ENCODE assay signal across 12 cellular contexts in genomic region chr10:119022846-119023552, GRCh38. TPM values are rescaled to one million over a fixed set of nuclear protein-coding genes. Genes with fewer than 3 reads are reported as not detected.
DNase-seq lines count a peak whose midpoint lies in the region; ATAC-seq, FAIRE-seq and TF ChIP-seq lines count a peak whose summit lies in the region.
"Had no signal": no experiment of that assay in that cellular context is flagged by ENCODE, and none has a peak within 500 bp of the region (broad histone marks: within the 10 kb centered on the region; RNA-seq: fewer than 3 reads in every experiment).

No MANE protein-coding gene starts in this region.

- H4K8ac ChIP-seq in H1 (ENCODE audit: extremely low read depth, insufficient read depth, low read length): no peak overlapping the region

- CTCF ChIA-PET in H1 (lab: Charles Lee; ENCODE audit: partially characterized antibody): interaction anchor here (0.5 to 1.1 kb wide), 3 partner anchors 25 to 199 kb away, joined by 3 to 4 read pairs (median 3); no protein-coding TSS in a partner anchor

- H3K79me1 ChIP-seq in H1 (ENCODE audit: low read depth, low read length): no peaks in the 10 kb centered on the region

- H2AK5ac ChIP-seq in H1 (ENCODE audit: low read depth, low read length): no peak overlapping the region

- H3K4ac ChIP-seq in H1 (replicated peaks; ENCODE audit: insufficient read length, low read depth, low read length): no peak overlapping the region

- H3K4me2 ChIP-seq in GM23338 (0 out of 2 replicates have a peak overlapping the region, but pooled peaks have one; percentile 4), H1 (ENCODE audit: insufficient read depth in 1 of 2, low read depth in 2 of 2, low read length in 2 of 2) (peak overlapping the region in 1 of 2 experiments; percentile 2; a peak in 1 of 4 replicates)

- H2BK120ac ChIP-seq in H1 (replicated peaks; ENCODE audit: low read depth, low read length): no peak overlapping the region

- TF ChIP-seq CTCF in GM23338 (conservative IDR thresholded peaks at IDR 0.05; ENCODE audit: low read depth in 2 of 2) (no peak), H1 (IDR thresholded peaks at IDR 0.05; ENCODE audit: control extremely low read depth in 1 of 3, insufficient read depth in 1 of 3, low read depth in 1 of 3, low read length in 3 of 3) (no peak), osteocyte (IDR thresholded peaks at IDR 0.05) (no peak)

- no peak overlapping the region for H3K18ac ChIP-seq in H1 (ENCODE audit: extremely low read depth, low read length)

- H3F3A ChIP-seq in GM23338 (replicated peaks; ENCODE audit: low read depth): no peaks in the 10 kb centered on the region; the same call in 1 of the 2 replicates

- no peak overlapping the region for H3K14ac ChIP-seq in H1 (ENCODE audit: insufficient read length)

- no peaks in the 10 kb centered on the region for H3K9me3 ChIP-seq in H1 (ENCODE audit: insufficient read depth in 2 of 2, low read depth in 1 of 2, low read length in 1 of 2)

- H3K36me3 ChIP-seq in GM23338 (ENCODE audit: insufficient read depth): no peaks in the 10 kb centered on the region
- no peaks in the 10 kb centered on the region for H3K36me3 ChIP-seq in H1 (ENCODE audit: control insufficient read depth in 2 of 4, insufficient read depth in 4 of 4, low read length in 3 of 4)

- H3K4me3 Mint-ChIP-seq in GM23338: no peak overlapping the region
- H3K4me3 Mint-ChIP-seq in osteocyte (ENCODE audit: unreplicated experiment): peak overlapping the region; percentile 35
- H3K4me3 Mint-ChIP-seq in natural killer cell treated with Interleukin-12 subunit alpha and Interleukin-12 subunit beta and Interleukin-15 and Interleukin-18, amount 100 ng/mL, for 72 hours: no peak overlapping the region

- no peaks in the 10 kb centered on the region for H3K79me2 ChIP-seq in GM23338 (replicated peaks; ENCODE audit: insufficient read depth)
- no peaks in the 10 kb centered on the region for H3K79me2 ChIP-seq in H1 (ENCODE audit: control insufficient read depth in 1 of 2, insufficient read depth in 2 of 2, low read length in 2 of 2)

- H3K27me3 Mint-ChIP-seq in GM23338 (ENCODE audit: insufficient read depth, low read depth, poor library complexity): peaks cover 10% of the 10 kb centered on the region
- no peaks in the 10 kb centered on the region for H3K27me3 Mint-ChIP-seq in osteocyte (ENCODE audit: unreplicated experiment)
- H3K27me3 Mint-ChIP-seq in natural killer cell treated with Interleukin-12 subunit alpha and Interleukin-12 subunit beta and Interleukin-15 and Interleukin-18, amount 100 ng/mL, for 72 hours: peaks cover 0 to 3% of the 10 kb centered on the region in 2 donors

- no peak overlapping the region for H4K5ac ChIP-seq in H1 (ENCODE audit: insufficient read length, low read depth, low read length)

- H2BK5ac ChIP-seq in H1 (ENCODE audit: low read depth, low read length): no peak overlapping the region; the same call in 1 of the 2 replicates

- peak overlapping the region; percentile 36; the same call in 1 of the 2 replicates for H2BK20ac ChIP-seq in H1 (ENCODE audit: low read length)

- H3K23ac ChIP-seq in H1 (ENCODE audit: insufficient read length): no peak overlapping the region

- no peak for TF ChIP-seq RAD21 in H1 (IDR thresholded peaks at IDR 0.05 in 1 of 2, conservative IDR thresholded peaks at IDR 0.05 in 1 of 2; ENCODE audit: low read depth in 2 of 2, low read length in 2 of 2)

- H3K27me3 ChIP-seq in GM23338 (ENCODE audit: insufficient read depth) (0 out of 2 replicates have a peak, but pooled peaks cover 1% of the 10 kb centered on the region), H1 (replicated peaks in 1 of 4; ENCODE audit: control insufficient read depth in 3 of 4, extremely low read depth in 1 of 4, insufficient read depth in 3 of 4, low read length in 3 of 4) (no peaks in the 10 kb centered on the region)

- H2BK15ac ChIP-seq in H1 (ENCODE audit: low read length): no peak overlapping the region

- POLR2A ChIA-PET in H1 (lab: Charles Lee; ENCODE audit: partially characterized antibody): interaction anchor here (0.6 to 4.2 kb wide), 2 partner anchors 8 to 34 kb away, joined by 4 to 20 read pairs; partner anchors contain the start of gene NANOS1

- H3K36me3 Mint-ChIP-seq in GM23338 (ENCODE audit: low read depth): no peaks in the 10 kb centered on the region
- no peaks in the 10 kb centered on the region for H3K36me3 Mint-ChIP-seq in osteocyte (ENCODE audit: unreplicated experiment)
- no peaks in the 10 kb centered on the region for H3K36me3 Mint-ChIP-seq in natural killer cell treated with Interleukin-12 subunit alpha and Interleukin-12 subunit beta and Interleukin-15 and Interleukin-18, amount 100 ng/mL, for 72 hours

- TF ChIP-seq POLR2A in H1 (IDR thresholded peaks at IDR 0.05; ENCODE audit: control extremely low read depth in 1 of 2, low read depth in 2 of 2, low read length in 2 of 2): no peak

- WGBS in H1 (ENCODE audit: extremely low coverage in 1 of 2, insufficient coverage in 1 of 2, insufficient read length in 1 of 2, insufficient replicate concordance in 2 of 2, low coverage in 1 of 2, low lambda C conversion rate in 2 of 2, missing lambda C conversion rate in 1 of 2), 2 experiments: 40% methylated on average over 8 of the region's 8 CpGs; no CpG with 5 or more reads in 1 of the 2 experiments

- H3K9me2 ChIP-seq in GM23338 (ENCODE audit: insufficient read depth): no peaks in the 10 kb centered on the region

- FAIRE-seq in H1 (lab: Jason Lieb, UNC): no peak

- ATAC-seq in GM23338: peak; percentile 69
- no peak for ATAC-seq in esophagus mucosa
- no peak for ATAC-seq in natural killer cell treated with Interleukin-12 subunit alpha and Interleukin-12 subunit beta and Interleukin-15 and Interleukin-18, amount 100 ng/mL, for 72 hours

- H4K20me1 ChIP-seq in GM23338 (replicated peaks; ENCODE audit: insufficient read depth) (no peaks in the 10 kb centered on the region), H1 (replicated peaks in 1 of 2; ENCODE audit: control insufficient read depth in 1 of 2, insufficient read depth in 2 of 2, low read length in 2 of 2) (no peaks in the 10 kb centered on the region)

- H2AFZ ChIP-seq in GM23338 (peak overlapping the region; percentile 72; the same call in 1 of the 2 replicates), H1 (ENCODE audit: low read length) (no peak overlapping the region)

- DNase-seq in GM23338 (ENCODE audit: low spot score) (peak; percentile 60), NCI-H524 treated with DMSO at 0.1 percent for 48 hours (lab: John Stamatoyannopoulos, UW) (peak; percentile 16), H1 (ENCODE audit: low read depth in 1 of 2, low spot score in 2 of 2) (peak in 1 of 2 experiments; percentile 44), osteocyte (ENCODE audit: extremely low spot score, unreplicated experiment) (peak; percentile 34)
- no peak for DNase-seq in activated CD4-positive, CD25-positive, alpha-beta regulatory T cell treated with anti-CD3 and anti-CD28 coated beads, Interleukin-2, amount 50 U/mL, for 72 hours
- DNase-seq in activated CD4-positive, alpha-beta T cell treated with anti-CD3 and anti-CD28 coated beads, Interleukin-2, amount 50 U/mL, for 4 hours: no peak
- no peak for DNase-seq in natural killer cell treated with Interleukin-12 subunit alpha and Interleukin-12 subunit beta and Interleukin-15 and Interleukin-18, amount 100 ng/mL, for 72 hours (ENCODE audit: low spot score)
- DNase-seq: DMS79, hippocampal formation, naive B cell, NCI-H1694 had no signal

- no peaks in the 10 kb centered on the region for H3K9me3 Mint-ChIP-seq in GM23338
- no peaks in the 10 kb centered on the region for H3K9me3 Mint-ChIP-seq in osteocyte (ENCODE audit: unreplicated experiment)
- no peaks in the 10 kb centered on the region for H3K9me3 Mint-ChIP-seq in natural killer cell treated with Interleukin-12 subunit alpha and Interleukin-12 subunit beta and Interleukin-15 and Interleukin-18, amount 100 ng/mL, for 72 hours

- peaks cover 16% of the 10 kb centered on the region for H3K4me1 ChIP-seq in GM23338 (ENCODE audit: insufficient read depth)
- peaks cover 2 to 9% (median 7%) of the 10 kb centered on the region in 4 experiments; a peak in 5 of 7 replicates for H3K4me1 ChIP-seq in H1 (replicated peaks in 1 of 4; ENCODE audit: control insufficient read depth in 3 of 4, insufficient read depth in 4 of 4, low read length in 3 of 4)

- H3K27ac Mint-ChIP-seq in GM23338 (no peak overlapping the region), osteocyte (ENCODE audit: unreplicated experiment) (peak overlapping the region; percentile 69)
- no peak overlapping the region for H3K27ac Mint-ChIP-seq in natural killer cell treated with Interleukin-12 subunit alpha and Interleukin-12 subunit beta and Interleukin-15 and Interleukin-18, amount 100 ng/mL, for 72 hours
- H3K27ac Mint-ChIP-seq: naive B cell had no signal

- peaks cover 24% of the 10 kb centered on the region; the same call in 2 of the 3 replicates for H3K4me1 Mint-ChIP-seq in GM23338
- peaks cover 68% of the 10 kb centered on the region for H3K4me1 Mint-ChIP-seq in osteocyte (ENCODE audit: unreplicated experiment)
- H3K4me1 Mint-ChIP-seq in natural killer cell treated with Interleukin-12 subunit alpha and Interleukin-12 subunit beta and Interleukin-15 and Interleukin-18, amount 100 ng/mL, for 72 hours (ENCODE audit: low read depth in 2 of 2): peaks cover 5 to 12% of the 10 kb centered on the region in 2 donors

- H4K91ac ChIP-seq in H1 (replicated peaks; ENCODE audit: insufficient read length, low read length): no peak overlapping the region

- no peak overlapping the region for H3K27ac ChIP-seq in GM23338 (ENCODE audit: low read depth)
- no peak overlapping the region for H3K27ac ChIP-seq in H1 (ENCODE audit: low read depth, low read length)

- H3K9ac ChIP-seq in H1 (replicated peaks in 1 of 4; ENCODE audit: extremely low read depth in 1 of 4, low read depth in 3 of 4, low read length in 3 of 4): no peak overlapping the region

- H3K4me3 ChIP-seq in GM23338 (no peak overlapping the region), H1 (ENCODE audit: extremely low read depth in 1 of 4, insufficient read depth in 2 of 4, low read depth in 3 of 4, low read length in 4 of 4) (no peak overlapping the region)

- peak overlapping the region; percentile 13; the same call in 1 of the 2 replicates for H2BK12ac ChIP-seq in H1 (ENCODE audit: low read depth, low read length)

- H3K56ac ChIP-seq in H1 (replicated peaks; ENCODE audit: insufficient read length, low read depth, low read length): no peak overlapping the region

- TF ChIP-seq EP300 in H1 (IDR thresholded peaks at IDR 0.05; ENCODE audit: borderline replicate concordance in 1 of 2, low read depth in 2 of 2, low read length in 2 of 2): no peak

- H3K23me2 ChIP-seq in H1 (ENCODE audit: low read depth, low read length): no peaks in the 10 kb centered on the region

RNA-seq across cellular contexts. Expression of gene NANOS1, which starts 6.5 kb away (rescaled TPM):
- total RNA-seq in GM23338 (2014; rRNA removed; shearing (Covaris generic)): 2.9 and 7.8 TPM in 2 replicates
- 1.6 and 2.2 TPM in 2 replicates for polyA plus RNA-seq in GM23338 (2016; fragmentation: Nextera tagmentation; extraction: Ambion mirVana)
- total RNA-seq in H1 (2021; fragmentation: NEBNext Ultra II Directional; extraction: Animal tissue kit (Norgen Biotek cat#: 25700)): 3.1 and 5.4 TPM in 2 replicates
- polyA plus RNA-seq in H1 (2011; rRNA removed): 2.3 and 3.9 TPM in 2 replicates
- 3.4 TPM for polyA plus RNA-seq in H1 (2011; cell fraction: cytosol; rRNA removed)
- polyA plus RNA-seq in H1 (2011; cell fraction: nucleus; rRNA removed): 1.9 TPM
- polyA plus RNA-seq in H1 (2012, experiment 1 of 2): 2.9 to 4.0 TPM (median 3.3 TPM) in 4 replicates
- 4.6 TPM for polyA plus RNA-seq in H1 (2012, experiment 2 of 2)
- 3.8 TPM for polyA plus RNA-seq in H1 (2013, experiment 1 of 2)
- polyA plus RNA-seq in H1 (2013, experiment 2 of 2): 3.8 TPM
- polyA minus RNA-seq in H1 (2011; rRNA and poly(A)+ RNA removed): 1.6 and 2.0 TPM in 2 replicates
- 5.0 TPM for polyA minus RNA-seq in H1 (2011; cell fraction: cytosol; rRNA and poly(A)+ RNA removed)
- polyA minus RNA-seq in H1 (2011; cell fraction: nucleus; rRNA and poly(A)+ RNA removed): 5.7 TPM
- 9.1 and 9.6 TPM in 2 replicates for total RNA-seq in osteocyte
- 1.3 TPM for total RNA-seq in esophagus mucosa
- total RNA-seq in natural killer cell treated with Interleukin-12 subunit alpha and Interleukin-12 subunit beta and Interleukin-15 and Interleukin-18, amount 100 ng/mL, for 72 hours: 1 to 10 TPM in 1 of 2 donors, under 1 TPM in 1; 0.56 to 1.8 TPM

RNA-seq across cellular contexts. Expression of gene EIF3A, which starts 57.6 kb away (rescaled TPM):
- total RNA-seq in GM23338 (2014; rRNA removed; shearing (Covaris generic)): 170 and 171 TPM in 2 replicates
- polyA plus RNA-seq in GM23338 (2016; fragmentation: Nextera tagmentation; extraction: Ambion mirVana): 136 and 152 TPM in 2 replicates
- total RNA-seq in H1 (2021; fragmentation: NEBNext Ultra II Directional; extraction: Animal tissue kit (Norgen Biotek cat#: 25700)): 209 and 210 TPM in 2 replicates
- polyA plus RNA-seq in H1 (2011; rRNA removed): 26.8 and 33.5 TPM in 2 replicates
- 50.5 TPM for polyA plus RNA-seq in H1 (2011; cell fraction: cytosol; rRNA removed)
- polyA plus RNA-seq in H1 (2011; cell fraction: nucleus; rRNA removed): 46.8 TPM
- 164 to 230 TPM (median 189 TPM) in 4 replicates for polyA plus RNA-seq in H1 (2012, experiment 1 of 2)
- polyA plus RNA-seq in H1 (2012, experiment 2 of 2): 9.9 TPM
- 159 TPM for polyA plus RNA-seq in H1 (2013, experiment 1 of 2)
- polyA plus RNA-seq in H1 (2013, experiment 2 of 2): 182 TPM
- polyA minus RNA-seq in H1 (2011; rRNA and poly(A)+ RNA removed): 82.5 and 124 TPM in 2 replicates
- 103 TPM for polyA minus RNA-seq in H1 (2011; cell fraction: cytosol; rRNA and poly(A)+ RNA removed)
- polyA minus RNA-seq in H1 (2011; cell fraction: nucleus; rRNA and poly(A)+ RNA removed): 125 TPM
- 146 and 147 TPM in 2 replicates for total RNA-seq in osteocyte
- total RNA-seq in esophagus mucosa: 88.2 TPM
- 100 to 1,000 TPM; 146 to 214 TPM for total RNA-seq in natural killer cell treated with Interleukin-12 subunit alpha and Interleukin-12 subunit beta and Interleukin-15 and Interleukin-18, amount 100 ng/mL, for 72 hours

Comparison
In these comparisons a context has a peak if more than half of its experiments do, and no peak if none do; other contexts are left out.
1. DNase-seq: peak in GM23338 (single experiment), NCI-H524 treated with DMSO at 0.1 percent for 48 hours (single experiment) and osteocyte (single experiment); none in activated CD4-positive, CD25-positive, alpha-beta regulatory T cell treated with anti-CD3 and anti-CD28 coated beads, Interleukin-2, amount 50 U/mL, for 72 hours (single experiment), activated CD4-positive, alpha-beta T cell treated with anti-CD3 and anti-CD28 coated beads, Interleukin-2, amount 50 U/mL, for 4 hours (0 of 2) and natural killer cell treated with Interleukin-12 subunit alpha and Interleukin-12 subunit beta and Interleukin-15 and Interleukin-18, amount 100 ng/mL, for 72 hours (single experiment).